In genomic region chr11:64025205-64025604, GRCh38 we compare ENCODE assay signal across 28 cellular contexts. TPM values are rescaled to one million over a fixed set of nuclear protein-coding genes. Genes with fewer than 3 reads are reported as not detected.
DNase-seq lines count a peak whose midpoint lies in the region; ATAC-seq and TF ChIP-seq lines count a peak whose summit lies in the region.
"Had no signal": no experiment of that assay in that cellular context is flagged by ENCODE, and none has a peak within 500 bp of the region (broad histone marks: within the 10 kb centered on the region; RNA-seq: fewer than 3 reads in every experiment).

No MANE protein-coding gene starts in this region.

- no peak overlapping the region for H3K9ac ChIP-seq in BLaER1

- H3K4me3 ChIP-seq in BLaER1 (no peak overlapping the region), HEK293 (ENCODE audit: low read depth, low read length) (no peak overlapping the region)
- H3K4me3 ChIP-seq: dorsolateral prefrontal cortex, transverse colon had no signal

- no peak for TF ChIP-seq CTCF in HEK293 (tag by site-specific recombination; IDR thresholded peaks at IDR 0.05)
- no peak for TF ChIP-seq CTCF in mesothelial cell of epicardium (IDR thresholded peaks at IDR 0.05; ENCODE audit: unreplicated experiment)

- H3K9me3 ChIP-seq in BLaER1 (no peaks in the 10 kb centered on the region), HEK293 (ENCODE audit: control insufficient read depth, insufficient read depth, low read depth, low read length) (no peaks in the 10 kb centered on the region)
- H3K9me3 ChIP-seq: transverse colon had no signal

- H3K4me1 ChIP-seq in BLaER1 (peaks cover 92% of the 10 kb centered on the region), HEK293 (ENCODE audit: control insufficient read depth, insufficient read depth, low read length) (no peaks in the 10 kb centered on the region)

- peak overlapping the region; percentile 88 for H3K4me2 ChIP-seq in BLaER1

- H3K36me3 Mint-ChIP-seq in mesothelial cell of epicardium, result no peaks in the 10 kb centered on the region
- H3K36me3 Mint-ChIP-seq in activated T-cell treated with anti-CD3 and anti-CD28 coated beads, Interleukin-2, amount 50 U/mL, for 24 hours (ENCODE audit: low read depth), result no peaks in the 10 kb centered on the region
- H3K36me3 Mint-ChIP-seq: CD14-positive monocyte; IgD-negative memory B cell; naive thymus-derived CD4-positive, alpha-beta T cell had no signal

- H3K27ac Mint-ChIP-seq in mesothelial cell of epicardium, result peak overlapping the region; percentile 23
- H3K27ac Mint-ChIP-seq in activated T-cell treated with anti-CD3 and anti-CD28 coated beads, Interleukin-2, amount 50 U/mL, for 24 hours, result no peak overlapping the region
- H3K27ac Mint-ChIP-seq: activated CD4-positive, alpha-beta T cell treated with anti-CD3 and anti-CD28 coated beads, Interleukin-2, amount 10 ng/mL, durations not matched to agents 24 days and 14 days; activated T-cell treated with anti-CD3 and anti-CD28 coated beads, Interleukin-2, amount 50 U/mL, for 72 hours; IgD-negative memory B cell; T-helper 2 cell treated with Interferon-gamma antibody and Interleukin-4, amounts not matched to agents 5 μg/mL and 100 μg/mL, for 36 hours had no signal

- no peak overlapping the region for H3K27ac ChIP-seq in BLaER1
- H3K27ac ChIP-seq in HEK293 (ENCODE audit: extremely low read depth, low read depth, low read length), result no peak overlapping the region
- H3K27ac ChIP-seq: dorsolateral prefrontal cortex, transverse colon, VCaP had no signal

- DNase-seq in dermis blood vessel endothelial cell, result peak; percentile 41
- DNase-seq in mesothelial cell of epicardium (ENCODE audit: low spot score in 2 of 2, unreplicated experiment in 2 of 2), result no peak
- DNase-seq in activated T-cell treated with anti-CD3 and anti-CD28 coated beads, Interleukin-2, amount 50 U/mL, for 24 hours, result no peak
- DNase-seq in posterior cingulate gyrus, result no peak
- no peak for DNase-seq in NK-92 (lab: John Stamatoyannopoulos, UW; ENCODE audit: unreplicated experiment)
- DNase-seq: activated CD4-positive, alpha-beta T cell treated with anti-CD3 and anti-CD28 coated beads, Interleukin-2, amount 10 ng/mL, durations not matched to agents 24 days and 14 days; activated naive CD4-positive, alpha-beta T cell; activated T-cell treated with anti-CD3 and anti-CD28 coated beads, Interleukin-2, amount 50 U/mL, for 72 hours; dorsolateral prefrontal cortex; hypothalamus; islet precursor cell; midbrain; naive thymus-derived CD4-positive, alpha-beta T cell; NCI-H1092 treated with DMSO at 0.1 percent for 48 hours; NCI-H187; NCI-H748 treated with DMSO at 0.1 percent for 48 hours; small intestine; stimulated activated CD8-positive, alpha-beta memory T cell treated with anti-CD3 and anti-CD28 coated beads, Interleukin-4, amount 100 ng/mL, for 48 hours; transverse colon had no signal

- peaks cover 53% of the 10 kb centered on the region for H4K20me1 ChIP-seq in BLaER1

- H3K9me3 Mint-ChIP-seq in mesothelial cell of epicardium, result no peaks in the 10 kb centered on the region
- no peaks in the 10 kb centered on the region for H3K9me3 Mint-ChIP-seq in activated T-cell treated with anti-CD3 and anti-CD28 coated beads, Interleukin-2, amount 50 U/mL, for 24 hours
- H3K9me3 Mint-ChIP-seq: activated CD4-positive, alpha-beta T cell treated with anti-CD3 and anti-CD28 coated beads, Interleukin-2, amount 10 ng/mL, durations not matched to agents 24 days and 14 days; activated T-cell treated with anti-CD3 and anti-CD28 coated beads, Interleukin-2, amount 50 U/mL, for 72 hours; CD14-positive monocyte; central memory CD8-positive, alpha-beta T cell; IgD-negative memory B cell; naive thymus-derived CD4-positive, alpha-beta T cell; T-helper 2 cell treated with Interferon-gamma antibody and Interleukin-4, amounts not matched to agents 5 μg/mL and 100 μg/mL, for 36 hours had no signal

- no peaks in the 10 kb centered on the region for H3K27me3 Mint-ChIP-seq in mesothelial cell of epicardium (ENCODE audit: low read depth)
- peaks cover 20% of the 10 kb centered on the region for H3K27me3 Mint-ChIP-seq in activated T-cell treated with anti-CD3 and anti-CD28 coated beads, Interleukin-2, amount 50 U/mL, for 24 hours

- no peak for ATAC-seq in HG02759 (IDR thresholded peaks at IDR 0.05; ENCODE audit: unreplicated experiment)
- ATAC-seq: activated T-cell treated with anti-CD3 and anti-CD28 coated beads, Interleukin-2, amount 50 U/mL, for 72 hours; naive thymus-derived CD4-positive, alpha-beta T cell had no signal

- CTCF ChIA-PET in HEK293 (lab: Yijun Ruan, JAX), result interaction anchor here (0.5 to 0.8 kb wide), 2 partner anchors 23 to 30 kb away, joined by 3 to 4 read pairs; no protein-coding TSS in a partner anchor

- H3K4me1 Mint-ChIP-seq in mesothelial cell of epicardium, result peaks cover 54% of the 10 kb centered on the region
- peaks cover 2% of the 10 kb centered on the region for H3K4me1 Mint-ChIP-seq in activated T-cell treated with anti-CD3 and anti-CD28 coated beads, Interleukin-2, amount 50 U/mL, for 24 hours (ENCODE audit: low read depth)
- H3K4me1 Mint-ChIP-seq: activated CD4-positive, alpha-beta T cell treated with anti-CD3 and anti-CD28 coated beads, Interleukin-2, amount 10 ng/mL, durations not matched to agents 24 days and 14 days; central memory CD8-positive, alpha-beta T cell; IgD-negative memory B cell had no signal

- no peak overlapping the region for H3K4me3 Mint-ChIP-seq in mesothelial cell of epicardium
- no peak overlapping the region for H3K4me3 Mint-ChIP-seq in activated T-cell treated with anti-CD3 and anti-CD28 coated beads, Interleukin-2, amount 50 U/mL, for 24 hours
- H3K4me3 Mint-ChIP-seq: activated CD4-positive, alpha-beta T cell treated with anti-CD3 and anti-CD28 coated beads, Interleukin-2, amount 10 ng/mL, durations not matched to agents 24 days and 14 days; activated T-cell treated with anti-CD3 and anti-CD28 coated beads, Interleukin-2, amount 50 U/mL, for 72 hours; CD14-positive monocyte; central memory CD8-positive, alpha-beta T cell; IgD-negative memory B cell; naive thymus-derived CD4-positive, alpha-beta T cell; T-helper 2 cell treated with Interferon-gamma antibody and Interleukin-4, amounts not matched to agents 5 μg/mL and 100 μg/mL, for 36 hours had no signal

- POLR2A ChIA-PET in HEK293 (lab: Yijun Ruan, JAX), result interaction anchor here (1.3 kb wide), 1 partner anchor 18 kb away, joined by 5 read pairs; no protein-coding TSS in a partner anchor

- H3K27me3 ChIP-seq in BLaER1, result no peaks in the 10 kb centered on the region
- H3K27me3 ChIP-seq: dorsolateral prefrontal cortex had no signal

- intact Hi-C loops in posterior cingulate gyrus (cut with DNase I), result no loop called here

- H3K36me3 ChIP-seq in BLaER1 (no peaks in the 10 kb centered on the region), HEK293 (ENCODE audit: control insufficient read depth in 2 of 2, insufficient read depth in 1 of 2, low read length in 2 of 2) (no peaks in the 10 kb centered on the region)
- H3K36me3 ChIP-seq: transverse colon had no signal

TF ChIP-seq in HEK293, 187 proteins besides CTCF, POLR2A, EP300 and RAD21 (continues in another document):
- no peak for TF ChIP-seq ZNF354C (tag by site-specific recombination; IDR thresholded peaks at IDR 0.05; ENCODE audit: borderline replicate concordance, low read depth)
- no peak for TF ChIP-seq ZNF37A (tag by site-specific recombination; IDR thresholded peaks at IDR 0.05)
- no peak for TF ChIP-seq ZNF426 (tag by site-specific recombination; IDR thresholded peaks at IDR 0.05)
- TF ChIP-seq PRDM1 (tag by site-specific recombination; IDR thresholded peaks at IDR 0.05), result no peak
- TF ChIP-seq GFI1B (tag by site-specific recombination; IDR thresholded peaks at IDR 0.05), result no peak
- TF ChIP-seq ZNF692 (tag by site-specific recombination; IDR thresholded peaks at IDR 0.05), result no peak

RNA-seq across cellular contexts. Expression of gene FLRT1, which starts 10.5 kb away (rescaled TPM):
- total RNA-seq in dermis blood vessel endothelial cell, result not detected in 2 replicates
- total RNA-seq in mesothelial cell of epicardium, result 7.1 to 7.9 TPM (median 7.3 TPM) in 3 replicates
- total RNA-seq: activated CD4-positive, alpha-beta T cell treated with anti-CD3 and anti-CD28 coated beads, Interleukin-2, amount 10 ng/mL, durations not matched to agents 24 days and 14 days; naive thymus-derived CD4-positive, alpha-beta T cell; OCI-LY7 had no signal

RNA-seq across cellular contexts. Expression of gene OTUB1, which starts 39.0 kb away (rescaled TPM):
- total RNA-seq in dermis blood vessel endothelial cell (52.3 and 57.7 TPM in 2 replicates), mesothelial cell of epicardium (98.0 to 99.7 TPM (median 98.7 TPM) in 3 replicates)

RNA-seq across cellular contexts. Expression of gene COX8A, which starts 50.8 kb away (rescaled TPM):
- total RNA-seq in dermis blood vessel endothelial cell (287 and 330 TPM in 2 replicates), mesothelial cell of epicardium (169 to 178 TPM (median 177 TPM) in 3 replicates)
